In genomic region chr6:95687839-95688238, GRCh38 we compare ENCODE assay signal across 1 cellular context.
TF ChIP-seq lines count a peak whose summit lies in the region.

No MANE protein-coding gene starts in this region.

TF ChIP-seq in WTC11, 78 proteins besides CTCF, POLR2A, EP300 and RAD21 (continued from another document):
- TF ChIP-seq GABPB1 (CRISPR knock-in tag; IDR thresholded peaks at IDR 0.05), result no peak
- no peak for TF ChIP-seq E2F5 (CRISPR knock-in tag; IDR thresholded peaks at IDR 0.05)
- TF ChIP-seq NFE2L1 (CRISPR knock-in tag; IDR thresholded peaks at IDR 0.05), result no peak
